ENCODE assay signal across 31 cellular contexts in genomic region chr5:109387408-109387974, GRCh38. TPM values are rescaled to one million over a fixed set of nuclear protein-coding genes. Genes with fewer than 3 reads are reported as not detected.
DNase-seq lines count a peak whose midpoint lies in the region; ATAC-seq, FAIRE-seq and TF ChIP-seq lines count a peak whose summit lies in the region.
"Had no signal": no experiment of that assay in that cellular context is flagged by ENCODE, and none has a peak within 500 bp of the region (broad histone marks: within the 10 kb centered on the region; RNA-seq: fewer than 3 reads in every experiment).

No MANE protein-coding gene starts in this region.

- TF ChIP-seq EP300 in GM12878 (IDR thresholded peaks at IDR 0.05; ENCODE audit: borderline replicate concordance in 1 of 2, control insufficient read depth in 1 of 2, low read depth in 2 of 2, low read length in 2 of 2): no peak

- peak overlapping the region; percentile 64 for H3K27ac Mint-ChIP-seq in progenitor cell of endocrine pancreas
- H3K27ac Mint-ChIP-seq: activated CD4-positive, alpha-beta memory T cell treated with anti-CD3 and anti-CD28 coated beads, Interleukin-2, amount 10 ng/mL, durations not matched to agents 7 days and 5 days; activated naive CD8-positive, alpha-beta T cell treated with anti-CD3 and anti-CD28 coated beads, Interleukin-2, amount 10 ng/mL, durations not matched to agents 7 days and 5 days; neural progenitor cell had no signal

- no peaks in the 10 kb centered on the region for H4K20me1 ChIP-seq in GM12878 (ENCODE audit: control insufficient read depth, insufficient read depth)

- no peak overlapping the region for H3K9ac ChIP-seq in GM12878 (ENCODE audit: control insufficient read depth, insufficient read depth, low read length)
- H3K9ac ChIP-seq: neural progenitor cell had no signal

- SMC1A ChIA-PET in GM12878 (lab: Charles Lee; ENCODE audit: uncharacterized antibody, unreplicated experiment): interaction anchor here (1.1 kb wide), 1 partner anchor 12 kb away, joined by 3 read pairs; no protein-coding TSS in a partner anchor

- peaks cover 18% of the 10 kb centered on the region for H3K4me1 Mint-ChIP-seq in progenitor cell of endocrine pancreas (ENCODE audit: low read depth)
- H3K4me1 Mint-ChIP-seq: neural progenitor cell had no signal

- TF ChIP-seq CTCF in GM12878 (IDR thresholded peaks at IDR 0.05 in 2 of 3, conservative IDR thresholded peaks at IDR 0.05 in 1 of 3; ENCODE audit: control insufficient read depth in 2 of 3, extremely low read depth in 1 of 3, insufficient read depth in 1 of 3, low read depth in 3 of 3, low read length in 3 of 3) (no peak), progenitor cell of endocrine pancreas (IDR thresholded peaks at IDR 0.05; ENCODE audit: unreplicated experiment) (no peak), gastrocnemius medialis (IDR thresholded peaks at IDR 0.05 in 4 of 5, conservative IDR thresholded peaks at IDR 0.05 in 1 of 5) (no peak)

- CTCF ChIA-PET in GM12878 (lab: Yijun Ruan, JAX): no interaction called here

- H3K4me3 ChIP-seq in GM12878 (no peak overlapping the region), gastrocnemius medialis (no peak overlapping the region)
- H3K4me3 ChIP-seq: ascending aorta, gastroesophageal sphincter, neural progenitor cell, prostate gland, SJSA1, stomach, thyroid gland had no signal

- peaks cover 0 to 8% of the 10 kb centered on the region in 2 experiments; a peak in 2 of 4 replicates for H3K36me3 ChIP-seq in GM12878 (ENCODE audit: control insufficient read depth in 2 of 2, insufficient read depth in 2 of 2, low read length in 1 of 2)
- peaks cover 0 to under 1% of the 10 kb centered on the region in 2 donors for H3K36me3 ChIP-seq in gastrocnemius medialis
- H3K36me3 ChIP-seq: neural progenitor cell, prostate gland had no signal

- RAD21 ChIA-PET in GM12878 (lab: Charles Lee; ENCODE audit: unreplicated experiment): no interaction called here

- TF ChIP-seq POLR2A in GM12878 (IDR thresholded peaks at IDR 0.05; ENCODE audit: low read depth, low read length) (no peak), gastrocnemius medialis (IDR thresholded peaks at IDR 0.05) (no peak)

- H3K4me3 Mint-ChIP-seq in progenitor cell of endocrine pancreas (ENCODE audit: low read depth): no peak overlapping the region
- H3K4me3 Mint-ChIP-seq: activated CD4-positive, alpha-beta memory T cell treated with anti-CD3 and anti-CD28 coated beads, Interleukin-2, amount 10 ng/mL, durations not matched to agents 7 days and 5 days; activated naive CD8-positive, alpha-beta T cell treated with anti-CD3 and anti-CD28 coated beads, Interleukin-2, amount 10 ng/mL, durations not matched to agents 7 days and 5 days; dendritic cell treated with granulocyte-macrophage colony-stimulating factor and Interleukin-4, amounts not matched to agents 40 ng/mL and 50 ng/mL, for 4 days; immature natural killer cell; neural progenitor cell had no signal

- WGBS in GM12878 (ENCODE audit: insufficient coverage, insufficient replicate concordance, low lambda C conversion rate, missing lambda C conversion rate): 72% methylated on average over 4 of the region's 4 CpGs

- H3K27ac ChIP-seq in GM12878 (ENCODE audit: control insufficient read depth, insufficient read depth) (no peak overlapping the region), gastrocnemius medialis (no peak overlapping the region)
- H3K27ac ChIP-seq: ascending aorta, neural progenitor cell, prostate gland, SJSA1, stomach, thyroid gland had no signal

- in situ Hi-C loops in GM12878 (cut with MboI) (no loop called here), gastrocnemius medialis (cut with MboI; ENCODE audit: low sequenced_read_pairs in 4 of 4) (no loop called here)

- peaks cover 3% of the 10 kb centered on the region for H3K9me3 ChIP-seq in GM12878 (replicated peaks; ENCODE audit: control insufficient read depth, insufficient read depth, low read length)
- H3K9me3 ChIP-seq in gastrocnemius medialis: no peaks in the 10 kb centered on the region
- H3K9me3 ChIP-seq: ascending aorta, gastroesophageal sphincter, prostate gland, SJSA1, stomach, thyroid gland had no signal

- DNase-seq in activated CD4-positive, CD25-positive, alpha-beta regulatory T cell (lab: John Stamatoyannopoulos, UW): no peak
- DNase-seq in GM12878 (ENCODE audit: low read depth, low spot score) (no peak), kidney tubule cell (ENCODE audit: low spot score) (peak; percentile 59), progenitor cell of endocrine pancreas (ENCODE audit: low spot score, unreplicated experiment) (no peak), UCSD-AML1 (lab: John Stamatoyannopoulos, UW; ENCODE audit: unreplicated experiment) (no peak), gastrocnemius medialis (no peak), HPDE6-E6E7 (ENCODE audit: extremely low spot score) (no peak)
- DNase-seq: activated CD4-positive, alpha-beta memory T cell treated with anti-CD3 and anti-CD28 coated beads, Interleukin-2, amount 10 ng/mL, durations not matched to agents 7 days and 5 days; activated CD4-positive, alpha-beta T cell treated with anti-CD3 and anti-CD28 coated beads for 1 hour; activated naive CD8-positive, alpha-beta T cell treated with anti-CD3 and anti-CD28 coated beads, Interleukin-2, amount 10 ng/mL, durations not matched to agents 7 days and 5 days; CD8-positive, alpha-beta memory T cell; central memory CD4-positive, alpha-beta T cell; H7; hypothalamus; immature natural killer cell; midbrain; MM.1S; NCI-H446; NCI-H774; stomach; T-helper 1 cell; thyroid gland had no signal

- H3K36me3 Mint-ChIP-seq in progenitor cell of endocrine pancreas (ENCODE audit: insufficient read depth): peaks cover 6% of the 10 kb centered on the region

- no TSS peak for BruUV-seq in GM12878 (replicated peaks; lab: Mats Ljungman, UMichigan)

- H3K27me3 ChIP-seq in GM12878 (replicated peaks in 1 of 2; ENCODE audit: control insufficient read depth in 2 of 2, insufficient read depth in 2 of 2, low read length in 1 of 2) (no peaks in the 10 kb centered on the region), gastrocnemius medialis (no peaks in the 10 kb centered on the region)
- H3K27me3 ChIP-seq: ascending aorta, gastroesophageal sphincter, neural progenitor cell, SJSA1, stomach, thyroid gland had no signal

- H3K9me3 Mint-ChIP-seq in progenitor cell of endocrine pancreas (ENCODE audit: low read depth): peaks cover under 1% of the 10 kb centered on the region
- H3K9me3 Mint-ChIP-seq: activated CD4-positive, alpha-beta memory T cell treated with anti-CD3 and anti-CD28 coated beads, Interleukin-2, amount 10 ng/mL, durations not matched to agents 7 days and 5 days; dendritic cell treated with granulocyte-macrophage colony-stimulating factor and Interleukin-4, amounts not matched to agents 40 ng/mL and 50 ng/mL, for 4 days had no signal

- H3K4me2 ChIP-seq in GM12878 (ENCODE audit: control insufficient read depth, insufficient read depth): no peak overlapping the region
- H3K4me2 ChIP-seq: neural progenitor cell had no signal

- ATAC-seq in activated CD4-positive, CD25-positive, alpha-beta regulatory T cell treated with anti-CD3 and anti-CD28 coated beads, Interleukin-2, amount 50 U/mL, for 24 hours: peak; percentile 64 to 70
- no peak; the same call in 2 of the 3 replicates for ATAC-seq in GM12878
- no peak for ATAC-seq in gastrocnemius medialis
- ATAC-seq: gastroesophageal sphincter had no signal

- POLR2A ChIA-PET in GM12878 (lab: Charles Lee): interaction anchor here (1.0 kb wide), 1 partner anchor 13 kb away, joined by 3 read pairs; no protein-coding TSS in a partner anchor

- H3K4me1 ChIP-seq in GM12878 (ENCODE audit: control insufficient read depth, insufficient read depth, low read length): no peaks in the 10 kb centered on the region
- H3K4me1 ChIP-seq in gastrocnemius medialis: peaks cover 17% of the 10 kb centered on the region in 2 donors
- H3K4me1 ChIP-seq: neural progenitor cell, prostate gland had no signal

- no peak overlapping the region for H2AFZ ChIP-seq in GM12878 (ENCODE audit: control insufficient read depth, low read depth, low read length)
- H2AFZ ChIP-seq: neural progenitor cell had no signal

- intact Hi-C loops in GM12878 (cut with micrococcal nuclease; ENCODE audit: unreplicated experiment) (no loop called here), gastrocnemius medialis (cut with DNase I; ENCODE audit: low total_unique reads) (no loop called here)

- FAIRE-seq in GM12878 (lab: Jason Lieb, UNC): peak; percentile 23
- FAIRE-seq: A204.1, G401.6 had no signal

- peaks cover 60% of the 10 kb centered on the region for H3K79me2 ChIP-seq in GM12878 (ENCODE audit: control insufficient read depth, insufficient read depth, low read length)

- no peak for TF ChIP-seq RAD21 in GM12878 (IDR thresholded peaks at IDR 0.05; ENCODE audit: insufficient read depth, low read depth, low read length)

- H3K27me3 Mint-ChIP-seq in progenitor cell of endocrine pancreas: no peaks in the 10 kb centered on the region
- H3K27me3 Mint-ChIP-seq: activated CD4-positive, alpha-beta memory T cell treated with anti-CD3 and anti-CD28 coated beads, Interleukin-2, amount 10 ng/mL, durations not matched to agents 7 days and 5 days; activated naive CD8-positive, alpha-beta T cell treated with anti-CD3 and anti-CD28 coated beads, Interleukin-2, amount 10 ng/mL, durations not matched to agents 7 days and 5 days; CD8-positive, alpha-beta memory T cell; dendritic cell treated with granulocyte-macrophage colony-stimulating factor and Interleukin-4, amounts not matched to agents 40 ng/mL and 50 ng/mL, for 4 days had no signal

TF ChIP-seq in GM12878, 131 proteins besides CTCF, POLR2A, EP300 and RAD21 (continues in another document):
- TF ChIP-seq TAF1 (IDR thresholded peaks at IDR 0.05; ENCODE audit: borderline replicate concordance, low read depth, low read length) (no peak), SMAD5 (IDR thresholded peaks at IDR 0.05; ENCODE audit: low read depth) (no peak)

RNA-seq across cellular contexts. Expression of gene PJA2, which starts 22.3 kb away (rescaled TPM):
- 90.2 and 91.5 TPM in 2 replicates for total RNA-seq in GM12878 (2013; cell fraction: nucleolus; rRNA removed)
- total RNA-seq in GM12878 (2014; rRNA removed): 28.9 and 32.6 TPM in 2 replicates
- total RNA-seq in GM12878 (2014; rRNA removed; fragmentation: Illumina TruSeq; extraction: Trizol): 52.1 and 52.7 TPM in 2 replicates
- total RNA-seq in GM12878 (2021): 43.0 and 43.5 TPM in 2 replicates
- 23.0 TPM for polyA plus RNA-seq in GM12878 (2011; ENCODE audit: low read depth)
- 93.4 and 142 TPM in 2 replicates for polyA plus RNA-seq in GM12878 (2011; rRNA removed)
- 29.4 and 37.6 TPM in 2 replicates for polyA plus RNA-seq in GM12878 (2011; cell fraction: cytosol; rRNA removed)
- 29.6 and 35.0 TPM in 2 replicates for polyA plus RNA-seq in GM12878 (2011; cell fraction: nucleus; rRNA removed)
- 39.1 and 49.3 TPM in 2 replicates for polyA plus RNA-seq in GM12878 (2012)
- 52.5 and 64.9 TPM in 2 replicates for polyA plus RNA-seq in GM12878 (2014; fragmentation: Illumina TruSeq; extraction: Trizol)
- polyA plus RNA-seq in GM12878 (2014; fragmentation: Nextera tagmentation; extraction: Ambion mirVana): 10 to 100 TPM; 27.8 to 28.2 TPM
- 25.6 and 31.2 TPM in 2 replicates for polyA plus RNA-seq in GM12878 (2014; rRNA removed)
- polyA plus RNA-seq in GM12878 (2016; fragmentation: Nextera tagmentation; extraction: Ambion mirVana): 10 to 100 TPM; 58.0 to 58.7 TPM
- polyA minus RNA-seq in GM12878 (2011; rRNA and poly(A)+ RNA removed): 87.6 and 117 TPM in 2 replicates
- polyA minus RNA-seq in GM12878 (2011; cell fraction: cytosol; rRNA and poly(A)+ RNA removed): 32.6 and 35.9 TPM in 2 replicates
- 35.3 and 44.2 TPM in 2 replicates for polyA minus RNA-seq in GM12878 (2011; cell fraction: nucleus; rRNA and poly(A)+ RNA removed)
- total RNA-seq in progenitor cell of endocrine pancreas: 62.0 and 63.4 TPM in 2 replicates
- total RNA-seq in gastrocnemius medialis: 10 to 100 TPM; 37.6 to 64.9 (median 58.7) TPM

Comparison
In these comparisons a context has a peak if more than half of its experiments do, and no peak if none do; other contexts are left out.
1. ATAC-seq: peak in activated CD4-positive, CD25-positive, alpha-beta regulatory T cell treated with anti-CD3 and anti-CD28 coated beads, Interleukin-2, amount 50 U/mL, for 24 hours (2 of 2); none in GM12878 (single experiment) and gastrocnemius medialis (0 of 2).